In genomic region chr3:196632033-196632751, GRCh38 we compare ENCODE assay signal across 1 cellular context.
TF ChIP-seq lines count a peak whose summit lies in the region.

No MANE protein-coding gene starts in this region.

TF ChIP-seq in SK-N-SH, 30 proteins besides CTCF, POLR2A, EP300 and RAD21 (continued from another document):
- TF ChIP-seq RCOR1 (IDR thresholded peaks at IDR 0.05; ENCODE audit: low read length) (no peak), POLR2AphosphoS5 (IDR thresholded peaks at IDR 0.05; ENCODE audit: low read depth, low read length) (peak; percentile 80), FOSL2 (IDR thresholded peaks at IDR 0.05; ENCODE audit: borderline replicate concordance, low read depth) (no peak), CHD2 (IDR thresholded peaks at IDR 0.05; ENCODE audit: low read length, partially characterized antibody) (peak; percentile 43), TAF1 (IDR thresholded peaks at IDR 0.05; ENCODE audit: borderline replicate concordance, low read depth, low read length) (peak; percentile 46; the same call in 1 of the 2 replicates)
- TF ChIP-seq, protein P1, sequence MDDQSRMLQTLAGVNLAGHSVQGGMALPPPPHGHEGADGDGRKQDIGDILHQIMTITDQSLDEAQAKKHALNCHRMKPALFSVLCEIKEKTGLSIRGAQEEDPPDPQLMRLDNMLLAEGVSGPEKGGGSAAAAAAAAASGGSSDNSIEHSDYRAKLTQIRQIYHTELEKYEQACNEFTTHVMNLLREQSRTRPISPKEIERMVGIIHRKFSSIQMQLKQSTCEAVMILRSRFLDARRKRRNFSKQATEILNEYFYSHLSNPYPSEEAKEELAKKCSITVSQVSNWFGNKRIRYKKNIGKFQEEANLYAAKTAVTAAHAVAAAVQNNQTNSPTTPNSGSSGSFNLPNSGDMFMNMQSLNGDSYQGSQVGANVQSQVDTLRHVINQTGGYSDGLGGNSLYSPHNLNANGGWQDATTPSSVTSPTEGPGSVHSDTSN (IDR thresholded peaks at IDR 0.05): peak; percentile 40
- TF ChIP-seq, protein P2, sequence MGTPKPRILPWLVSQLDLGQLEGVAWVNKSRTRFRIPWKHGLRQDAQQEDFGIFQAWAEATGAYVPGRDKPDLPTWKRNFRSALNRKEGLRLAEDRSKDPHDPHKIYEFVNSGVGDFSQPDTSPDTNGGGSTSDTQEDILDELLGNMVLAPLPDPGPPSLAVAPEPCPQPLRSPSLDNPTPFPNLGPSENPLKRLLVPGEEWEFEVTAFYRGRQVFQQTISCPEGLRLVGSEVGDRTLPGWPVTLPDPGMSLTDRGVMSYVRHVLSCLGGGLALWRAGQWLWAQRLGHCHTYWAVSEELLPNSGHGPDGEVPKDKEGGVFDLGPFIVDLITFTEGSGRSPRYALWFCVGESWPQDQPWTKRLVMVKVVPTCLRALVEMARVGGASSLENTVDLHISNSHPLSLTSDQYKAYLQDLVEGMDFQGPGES (IDR thresholded peaks at IDR 0.05; ENCODE audit: low read depth, low read length): no peak
